ENCODE assay signal across 19 cellular contexts in the genomic region with DNA sequence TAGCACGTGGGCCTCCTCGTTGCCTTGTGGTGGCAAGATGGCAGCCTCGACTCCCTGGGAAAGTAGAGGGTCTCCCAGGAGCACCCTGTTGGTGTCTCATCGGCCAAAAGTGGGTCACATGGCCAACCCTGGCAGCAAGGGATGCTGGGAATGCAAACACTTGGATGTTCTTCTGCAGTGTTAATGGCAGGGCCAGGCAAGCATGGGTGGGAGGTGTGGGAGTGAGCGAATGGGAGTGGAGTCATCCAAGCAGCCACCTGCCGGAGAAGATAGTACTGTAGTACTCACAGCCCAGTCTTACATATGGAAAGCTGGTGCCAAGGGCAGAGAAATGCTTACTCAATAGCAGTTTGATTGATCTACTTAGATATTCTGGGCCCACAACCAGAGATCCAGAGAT.
DNase-seq lines count a peak whose midpoint lies in the region; ATAC-seq, FAIRE-seq and TF ChIP-seq lines count a peak whose summit lies in the region.
"Had no signal": no experiment of that assay in that cellular context is flagged by ENCODE, and none has a peak within 500 bp of the region (broad histone marks: within the 10 kb centered on the region; RNA-seq: fewer than 3 reads in every experiment).

No MANE protein-coding gene starts in this region.

- TF ChIP-seq CTCF in IMR-90 (conservative IDR thresholded peaks at IDR 0.05; ENCODE audit: low read depth, low read length), result no peak
- TF ChIP-seq CTCF in K562 (IDR thresholded peaks at IDR 0.05 in 2 of 3, conservative IDR thresholded peaks at IDR 0.05 in 1 of 3; ENCODE audit: insufficient read depth in 2 of 3, low read depth in 1 of 3, low read length in 3 of 3), result no peak
- TF ChIP-seq CTCF in uterus (IDR thresholded peaks at IDR 0.05), result no peak

- H3K9ac ChIP-seq in IMR-90 (ENCODE audit: low read depth, low read length), result no peak overlapping the region
- H3K9ac ChIP-seq in K562 (ENCODE audit: insufficient read depth in 1 of 2, low read depth in 2 of 2, low read length in 2 of 2), result no peak overlapping the region
- no peak overlapping the region for H3K9ac ChIP-seq in neuronal stem cell (ENCODE audit: low read depth, low read length, poor library complexity)
- H3K9ac ChIP-seq: BLaER1 treated with 17β-estradiol and CSF1 and Interleukin-3, amounts not matched to agents 10 nM and 100 nM had no signal

- no peak overlapping the region for H3K4me2 ChIP-seq in IMR-90 (ENCODE audit: low read depth, low read length)
- no peak overlapping the region for H3K4me2 ChIP-seq in K562 (ENCODE audit: insufficient read depth, low read length)
- no peak overlapping the region for H3K4me2 ChIP-seq in neuronal stem cell (ENCODE audit: insufficient read depth, low read length, poor library complexity, severe bottlenecking)

- no peak overlapping the region for H3K23ac ChIP-seq in IMR-90 (ENCODE audit: low read depth, low read length)
- H3K23ac ChIP-seq in neuronal stem cell (ENCODE audit: low read depth, low read length, poor library complexity), result no peak overlapping the region

- in situ Hi-C loops in IMR-90 (cut with MboI; ENCODE audit: low sequenced_read_pairs) (no loop called here), K562 (cut with MboI) (no loop called here)

- no peaks in the 10 kb centered on the region for H3K79me2 ChIP-seq in K562 (ENCODE audit: control insufficient read depth, insufficient read depth, low read length)

- H2BK15ac ChIP-seq in IMR-90 (ENCODE audit: low read depth, low read length) (no peak overlapping the region), neuronal stem cell (ENCODE audit: low read length) (no peak overlapping the region)

- H3K4me3 ChIP-seq in IMR-90 (ENCODE audit: insufficient read depth, low read depth, low read length), result no peak overlapping the region
- H3K4me3 ChIP-seq in K562, result no peak overlapping the region
- no peak overlapping the region for H3K4me3 ChIP-seq in neuronal stem cell (ENCODE audit: low read length in 2 of 2)
- no peak overlapping the region for H3K4me3 ChIP-seq in uterus
- H3K4me3 ChIP-seq: BLaER1 treated with 17β-estradiol and CSF1 and Interleukin-3, amounts not matched to agents 10 nM and 100 nM; GM12878 had no signal

- no peak for DNase-seq in IMR-90
- peak in 1 of 4 experiments; percentile 6 for DNase-seq in K562 (ENCODE audit: extremely low read depth in 1 of 4, low spot score in 3 of 4)
- no peak for DNase-seq in neuronal stem cell (ENCODE audit: low spot score)
- DNase-seq in uterus, result no peak
- DNase-seq in NCI-H2196 (lab: John Stamatoyannopoulos, UW; ENCODE audit: unreplicated experiment), result no peak
- DNase-seq in AML-193 (lab: John Stamatoyannopoulos, UW), result no peak
- DNase-seq: DND-41, KG1, NCI-H1417 treated with DMSO at 0.1 percent for 48 hours, NCI-H2029, NCI-H2171, NCI-H510A, NCI-H82, PC-3 had no signal

- H3K9me1 ChIP-seq in IMR-90 (ENCODE audit: insufficient read depth, low read length), result peaks cover 10% of the 10 kb centered on the region
- no peaks in the 10 kb centered on the region for H3K9me1 ChIP-seq in K562 (ENCODE audit: control insufficient read depth, insufficient read depth, low read length)

- TF ChIP-seq RAD21 in IMR-90 (IDR thresholded peaks at IDR 0.05; ENCODE audit: low read length), result no peak
- no peak for TF ChIP-seq RAD21 in K562 (CRISPR knock-in tag; conservative IDR thresholded peaks at IDR 0.05 in 1 of 2, IDR thresholded peaks at IDR 0.05 in 1 of 2)

- POLR2A ChIA-PET in IMR-90 (lab: Charles Lee; ENCODE audit: unreplicated experiment) (no interaction called here), K562 (lab: Yijun Ruan, JAX) (interaction anchor here (0.6 kb wide), 1 partner anchor 29 kb away, joined by 3 read pairs; no protein-coding TSS in a partner anchor)

- H3K27ac ChIP-seq in IMR-90 (ENCODE audit: insufficient read depth, low read length), result no peak overlapping the region
- no peak overlapping the region for H3K27ac ChIP-seq in K562 (ENCODE audit: extremely low read depth, low read depth, low read length)
- H3K27ac ChIP-seq in neuronal stem cell (replicated peaks; ENCODE audit: low read length), result no peak overlapping the region
- H3K27ac ChIP-seq in uterus, result peak overlapping the region; percentile 82 to 84
- H3K27ac ChIP-seq: BLaER1 treated with 17β-estradiol and CSF1 and Interleukin-3, amounts not matched to agents 10 nM and 100 nM had no signal

- no peak for TF ChIP-seq EP300 in K562 (IDR thresholded peaks at IDR 0.05; ENCODE audit: low read length)

- no peaks in the 10 kb centered on the region for H3K79me1 ChIP-seq in IMR-90 (ENCODE audit: low read depth in 1 of 2, low read length in 2 of 2)
- H3K79me1 ChIP-seq in neuronal stem cell (ENCODE audit: low read depth, low read length), result no peaks in the 10 kb centered on the region

- no peak for TF ChIP-seq POLR2A in IMR-90 (IDR thresholded peaks at IDR 0.05; ENCODE audit: low read depth, low read length)
- TF ChIP-seq POLR2A in K562 (conservative IDR thresholded peaks at IDR 0.05), result no peak
- TF ChIP-seq POLR2A in uterus (IDR thresholded peaks at IDR 0.05), result no peak

- H3K18ac ChIP-seq in IMR-90 (ENCODE audit: low read depth, low read length) (no peak overlapping the region), neuronal stem cell (ENCODE audit: low read length) (no peak overlapping the region)

- H3K4me1 ChIP-seq in IMR-90 (ENCODE audit: control insufficient read depth, insufficient read depth, low read length), result peaks cover 27% of the 10 kb centered on the region
- peaks cover 0 to 5% of the 10 kb centered on the region in 2 experiments; a peak in 2 of 5 replicates for H3K4me1 ChIP-seq in K562 (replicated peaks in 1 of 2; ENCODE audit: control insufficient read depth in 2 of 2, insufficient read depth in 2 of 2, low read length in 2 of 2)
- peaks cover 11 to 13% of the 10 kb centered on the region in 2 donors for H3K4me1 ChIP-seq in neuronal stem cell (ENCODE audit: control insufficient read depth in 2 of 2, insufficient read depth in 1 of 2, low read depth in 1 of 2, low read length in 2 of 2)
- peaks cover 0 to 7% of the 10 kb centered on the region in 2 donors for H3K4me1 ChIP-seq in uterus

- H4K5ac ChIP-seq in IMR-90 (ENCODE audit: low read depth, low read length), result no peak overlapping the region

- H2BK120ac ChIP-seq in IMR-90 (ENCODE audit: low read depth, low read length) (no peak overlapping the region), neuronal stem cell (ENCODE audit: low read depth, low read length) (no peak overlapping the region)

- H2AFZ ChIP-seq in IMR-90 (replicated peaks; ENCODE audit: low read length, poor library complexity) (peak overlapping the region; percentile 19), K562 (ENCODE audit: low read depth, low read length) (no peak overlapping the region), neuronal stem cell (ENCODE audit: low read length) (no peak overlapping the region)

- dilution Hi-C loops in IMR-90 (cut with HindIII; ENCODE audit: low sequenced_read_pairs, unreplicated experiment), result no loop called here

- H4K91ac ChIP-seq in IMR-90 (ENCODE audit: insufficient read depth, low read depth, low read length) (peak overlapping the region; percentile 19; the same call in 1 of the 2 replicates), neuronal stem cell (ENCODE audit: low read depth, low read length, poor library complexity) (peak overlapping the region; percentile 61)

- no peak overlapping the region for H2BK12ac ChIP-seq in neuronal stem cell (ENCODE audit: low read length)

- no peaks in the 10 kb centered on the region for H3K27me3 ChIP-seq in IMR-90 (ENCODE audit: control insufficient read depth, insufficient read depth, low read length)
- H3K27me3 ChIP-seq in K562 (ENCODE audit: control insufficient read depth in 2 of 2, insufficient read depth in 2 of 2, low read length in 2 of 2), result peaks cover 0 to 29% of the 10 kb centered on the region in 2 experiments; a peak in 3 of 5 replicates
- peaks cover 0 to 93% (median 72%) of the 10 kb centered on the region in 3 experiments for H3K27me3 ChIP-seq in neuronal stem cell (ENCODE audit: control insufficient read depth in 3 of 3, insufficient read depth in 3 of 3, low read depth in 1 of 3, low read length in 3 of 3)
- H3K27me3 ChIP-seq in uterus, result no peaks in the 10 kb centered on the region
- H3K27me3 ChIP-seq: BLaER1 treated with 17β-estradiol and CSF1 and Interleukin-3, amounts not matched to agents 10 nM and 100 nM had no signal

- FAIRE-seq in K562 (lab: Jason Lieb, UNC), result no peak
- FAIRE-seq: G401.6, GM12878, H1 had no signal

- peaks cover 8% of the 10 kb centered on the region for H3K9me3 ChIP-seq in IMR-90 (ENCODE audit: control insufficient read depth, insufficient read depth, low read length)
- no peaks in the 10 kb centered on the region for H3K9me3 ChIP-seq in K562 (replicated peaks; ENCODE audit: control insufficient read depth, insufficient read depth, low read depth, low read length)
- H3K9me3 ChIP-seq in neuronal stem cell (replicated peaks in 1 of 2; ENCODE audit: control insufficient read depth in 2 of 2, insufficient read depth in 1 of 2, low read depth in 1 of 2, low read length in 2 of 2), result peaks cover 0 to 2% of the 10 kb centered on the region in 2 donors
- no peaks in the 10 kb centered on the region for H3K9me3 ChIP-seq in uterus

- intact Hi-C loops in IMR-90 (cut with micrococcal nuclease) (no loop called here), K562 (cut with micrococcal nuclease) (no loop called here), uterus (cut with DNase I; ENCODE audit: low total_unique reads) (no loop called here)

- peak overlapping the region; percentile 54 for H2BK20ac ChIP-seq in IMR-90 (ENCODE audit: low read depth, low read length)

- no CpG with 5 or more reads among the region's 6 CpGs for WGBS in IMR-90 (ENCODE audit: extremely low coverage in 2 of 2, insufficient read length in 1 of 2), 2 experiments
- WGBS in K562 (ENCODE audit: insufficient coverage, low coverage, missing lambda C conversion rate), result 7% methylated on average over 6 of the region's 6 CpGs
- WGBS in neuronal stem cell (ENCODE audit: extremely low coverage in 2 of 2, insufficient read length in 2 of 2, insufficient replicate concordance in 1 of 2), 2 donors, result no CpG with 5 or more reads among the region's 6 CpGs

- ATAC-seq in IMR-90 (ENCODE audit: low read depth), result no peak
- peak; percentile 56; the same call in 2 of the 3 replicates for ATAC-seq in K562
- no peak for ATAC-seq in GM18858 (IDR thresholded peaks at IDR 0.05; ENCODE audit: unreplicated experiment)
- ATAC-seq: GM12878, PC-3 had no signal

- no peak overlapping the region for H3K14ac ChIP-seq in IMR-90 (replicated peaks; ENCODE audit: low read depth, low read length)
- no peak overlapping the region for H3K14ac ChIP-seq in neuronal stem cell (ENCODE audit: low read length)

- H3K36me3 ChIP-seq in IMR-90 (ENCODE audit: control insufficient read depth, insufficient read depth, low read length) (no peaks in the 10 kb centered on the region), K562 (ENCODE audit: control insufficient read depth, insufficient read depth, low read length) (no peaks in the 10 kb centered on the region), neuronal stem cell (replicated peaks in 1 of 2; ENCODE audit: control insufficient read depth in 2 of 2, insufficient read depth in 2 of 2, low read length in 2 of 2) (peaks cover 0 to 2% of the 10 kb centered on the region in 2 donors), uterus (no peaks in the 10 kb centered on the region)
- H3K36me3 ChIP-seq: BLaER1 treated with 17β-estradiol and CSF1 and Interleukin-3, amounts not matched to agents 10 nM and 100 nM had no signal

- H3K4ac ChIP-seq in IMR-90 (ENCODE audit: low read depth, low read length), result no peak overlapping the region; the same call in 1 of the 2 replicates
- no peak overlapping the region for H3K4ac ChIP-seq in neuronal stem cell (ENCODE audit: low read length)

- BruUV-seq in IMR-90 (replicated peaks; lab: Mats Ljungman, UMichigan) (no TSS peak), K562 (replicated peaks; lab: Mats Ljungman, UMichigan) (no TSS peak)

- CTCF ChIA-PET in IMR-90 (lab: Yijun Ruan, JAX), result no interaction called here
- CTCF ChIA-PET in K562 (lab: Yijun Ruan, JAX; ENCODE audit: low intra/inter-chr PET ratio), result no interaction called here

- H3K56ac ChIP-seq in IMR-90 (ENCODE audit: extremely low read depth, insufficient read depth, low read length), result no peak overlapping the region

- H2AK5ac ChIP-seq in IMR-90 (ENCODE audit: low read depth, low read length), result peak overlapping the region; percentile 7; the same call in 1 of the 2 replicates
- no peak overlapping the region for H2AK5ac ChIP-seq in neuronal stem cell (ENCODE audit: low read depth, low read length)

- H2BK5ac ChIP-seq in IMR-90 (ENCODE audit: low read depth, low read length, poor library complexity, severe bottlenecking) (no peak overlapping the region), neuronal stem cell (ENCODE audit: low read length) (no peak overlapping the region)

- H4K8ac ChIP-seq in IMR-90 (ENCODE audit: low read depth in 2 of 2, low read length in 2 of 2) (no peak overlapping the region), neuronal stem cell (ENCODE audit: low read depth, low read length) (no peak overlapping the region)

- H4K20me1 ChIP-seq in IMR-90 (ENCODE audit: insufficient read depth, low read length) (no peaks in the 10 kb centered on the region), K562 (replicated peaks; ENCODE audit: control insufficient read depth, insufficient read depth, low read length) (no peaks in the 10 kb centered on the region)
- H4K20me1 ChIP-seq: BLaER1 treated with 17β-estradiol and CSF1 and Interleukin-3, amounts not matched to agents 10 nM and 100 nM had no signal

- H2AK9ac ChIP-seq in IMR-90 (replicated peaks; ENCODE audit: low read depth, low read length, poor library complexity), result no peak overlapping the region

Comparison
In these comparisons a context has a peak if more than half of its experiments do, and no peak if none do; other contexts are left out.
1. H3K27ac ChIP-seq: peak in uterus (2 of 2); none in IMR-90 (single experiment), K562 (single experiment) and neuronal stem cell (single experiment).